In genomic region chr12:105461276-105461975, GRCh38 we compare ENCODE assay signal across 20 cellular contexts.
DNase-seq lines count a peak whose midpoint lies in the region; ATAC-seq and TF ChIP-seq lines count a peak whose summit lies in the region.
"Had no signal": no experiment of that assay in that cellular context is flagged by ENCODE, and none has a peak within 500 bp of the region (broad histone marks: within the 10 kb centered on the region; RNA-seq: fewer than 3 reads in every experiment).

No MANE protein-coding gene starts in this region.

- H3K36me3 ChIP-seq in GM23248 (ENCODE audit: low read depth), result no peaks in the 10 kb centered on the region
- no peaks in the 10 kb centered on the region for H3K36me3 ChIP-seq in SJCRH30
- no peaks in the 10 kb centered on the region for H3K36me3 ChIP-seq in parathyroid adenoma (ENCODE audit: control insufficient read depth, insufficient read depth, low read length)
- H3K36me3 ChIP-seq in hepatocyte (replicated peaks; ENCODE audit: insufficient read depth, low read depth), result no peaks in the 10 kb centered on the region
- H3K36me3 ChIP-seq: BLaER1 treated with 17β-estradiol and CSF1 and Interleukin-3, amounts not matched to agents 10 nM and 100 nM; HAP-1 had no signal

- H3K27ac ChIP-seq in GM23248, result no peak overlapping the region
- 0 out of 2 replicates have a peak overlapping the region, but pooled peaks have one; percentile 2 for H3K27ac ChIP-seq in SJCRH30
- no peak overlapping the region for H3K27ac ChIP-seq in parathyroid adenoma
- no peak overlapping the region for H3K27ac ChIP-seq in hepatocyte
- H3K27ac ChIP-seq: BLaER1 treated with 17β-estradiol and CSF1 and Interleukin-3, amounts not matched to agents 10 nM and 100 nM; RWPE1 had no signal

- no peaks in the 10 kb centered on the region for H3K9me3 ChIP-seq in GM23248 (ENCODE audit: low read depth)
- peaks cover 8% of the 10 kb centered on the region; the same call in 1 of the 2 replicates for H3K9me3 ChIP-seq in SJCRH30 (replicated peaks)
- H3K9me3 ChIP-seq in parathyroid adenoma (ENCODE audit: control insufficient read depth, low read length), result no peaks in the 10 kb centered on the region
- no peaks in the 10 kb centered on the region for H3K9me3 ChIP-seq in hepatocyte (ENCODE audit: low read depth)

- no peak overlapping the region for H3K4me3 Mint-ChIP-seq in progenitor cell of endocrine pancreas (ENCODE audit: low read depth)
- H3K4me3 Mint-ChIP-seq: CD8-positive, alpha-beta T cell; IgD-negative memory B cell had no signal

- H3K4me1 ChIP-seq in GM23248 (ENCODE audit: insufficient read depth) (peaks cover 15% of the 10 kb centered on the region), SJCRH30 (peaks cover 51% of the 10 kb centered on the region), parathyroid adenoma (peaks cover 28% of the 10 kb centered on the region), hepatocyte (ENCODE audit: insufficient read depth) (peaks cover 3% of the 10 kb centered on the region)
- H3K4me1 ChIP-seq: BLaER1 treated with 17β-estradiol and CSF1 and Interleukin-3, amounts not matched to agents 10 nM and 100 nM had no signal

- no peaks in the 10 kb centered on the region for H3K4me1 Mint-ChIP-seq in progenitor cell of endocrine pancreas (ENCODE audit: low read depth)
- H3K4me1 Mint-ChIP-seq: IgD-negative memory B cell had no signal

- H3K27me3 ChIP-seq in GM23248 (replicated peaks; ENCODE audit: insufficient read depth) (no peaks in the 10 kb centered on the region), SJCRH30 (no peaks in the 10 kb centered on the region), parathyroid adenoma (ENCODE audit: control insufficient read depth, insufficient read depth, low read length) (no peaks in the 10 kb centered on the region), hepatocyte (no peaks in the 10 kb centered on the region)
- H3K27me3 ChIP-seq: BLaER1 treated with 17β-estradiol and CSF1 and Interleukin-3, amounts not matched to agents 10 nM and 100 nM had no signal

- H3K27ac Mint-ChIP-seq in progenitor cell of endocrine pancreas, result no peak overlapping the region
- H3K27ac Mint-ChIP-seq: CD8-positive, alpha-beta T cell; IgD-negative memory B cell had no signal

- H3K79me2 ChIP-seq in GM23248 (ENCODE audit: insufficient read depth) (no peaks in the 10 kb centered on the region), parathyroid adenoma (no peaks in the 10 kb centered on the region), hepatocyte (no peaks in the 10 kb centered on the region)

- peaks cover 9% of the 10 kb centered on the region for H3K9me3 Mint-ChIP-seq in progenitor cell of endocrine pancreas (ENCODE audit: low read depth)
- H3K9me3 Mint-ChIP-seq: CD8-positive, alpha-beta T cell had no signal

- H3K4me2 ChIP-seq in GM23248 (ENCODE audit: unreplicated experiment) (no peak overlapping the region), parathyroid adenoma (ENCODE audit: low read length) (no peak overlapping the region), hepatocyte (no peak overlapping the region)
- H3K4me2 ChIP-seq: BLaER1 treated with 17β-estradiol and CSF1 and Interleukin-3, amounts not matched to agents 10 nM and 100 nM had no signal

- in situ Hi-C loops in GM23248 (cut with MboI), result no loop called here

- 68 to 75% methylated on average over 4 of the region's 4 CpGs for WGBS in GM23248 (ENCODE audit: low coverage in 1 of 2, low lambda C conversion rate in 2 of 2, missing lambda C conversion rate in 2 of 2), 2 experiments
- WGBS in hepatocyte (ENCODE audit: low lambda C conversion rate, missing lambda C conversion rate), result 90% methylated on average over 4 of the region's 4 CpGs

- H4K20me1 ChIP-seq in GM23248 (ENCODE audit: insufficient read depth), result no peaks in the 10 kb centered on the region
- no peaks in the 10 kb centered on the region for H4K20me1 ChIP-seq in hepatocyte (ENCODE audit: insufficient read depth, poor library complexity, severe bottlenecking)
- H4K20me1 ChIP-seq: BLaER1 treated with 17β-estradiol and CSF1 and Interleukin-3, amounts not matched to agents 10 nM and 100 nM had no signal

- H3K27me3 Mint-ChIP-seq in progenitor cell of endocrine pancreas, result no peaks in the 10 kb centered on the region

- TF ChIP-seq CTCF in choroid plexus epithelial cell (conservative IDR thresholded peaks at IDR 0.05; ENCODE audit: low read depth, low read length), result no peak
- no peak for TF ChIP-seq CTCF in parathyroid adenoma (IDR thresholded peaks at IDR 0.05)
- no peak for TF ChIP-seq CTCF in progenitor cell of endocrine pancreas (IDR thresholded peaks at IDR 0.05; ENCODE audit: unreplicated experiment)
- no peak for TF ChIP-seq CTCF in hepatocyte (IDR thresholded peaks at IDR 0.05; ENCODE audit: poor library complexity)

- H2AFZ ChIP-seq in GM23248 (no peak overlapping the region), parathyroid adenoma (peak overlapping the region; percentile 54), hepatocyte (no peak overlapping the region)

- H3K9me2 ChIP-seq in GM23248 (ENCODE audit: insufficient read depth), result no peaks in the 10 kb centered on the region
- no peaks in the 10 kb centered on the region for H3K9me2 ChIP-seq in hepatocyte (replicated peaks; ENCODE audit: insufficient read depth)

- H3K4me3 ChIP-seq in GM23248 (no peak overlapping the region), SJCRH30 (no peak overlapping the region), choroid plexus epithelial cell (ENCODE audit: low read depth, low read length) (no peak overlapping the region), parathyroid adenoma (ENCODE audit: low read depth, low read length) (no peak overlapping the region), hepatocyte (no peak overlapping the region)
- H3K4me3 ChIP-seq: BLaER1 treated with 17β-estradiol and CSF1 and Interleukin-3, amounts not matched to agents 10 nM and 100 nM; HAP-1 had no signal

- peaks cover 19% of the 10 kb centered on the region; the same call in 1 of the 2 replicates for H3F3A ChIP-seq in GM23248 (ENCODE audit: insufficient read depth)

- ATAC-seq in HG02884 (IDR thresholded peaks at IDR 0.05; ENCODE audit: unreplicated experiment), result no peak
- ATAC-seq: CD8-positive, alpha-beta T cell; PC-3 had no signal

- DNase-seq in GM23248, result peak; percentile 47
- DNase-seq in SJCRH30, result peak in 1 of 2 experiments; percentile 21
- peak; percentile 31 for DNase-seq in choroid plexus epithelial cell (ENCODE audit: low read depth)
- DNase-seq in activated gamma-delta T cell treated with Interleukin-2 at 50 U/mL for 16 hours, result no peak
- no peak for DNase-seq in progenitor cell of endocrine pancreas (ENCODE audit: low spot score, unreplicated experiment)
- DNase-seq in hepatocyte (ENCODE audit: low spot score), result no peak
- DNase-seq: Calu3; CD8-positive, alpha-beta T cell; DMS53; NCI-H1105 treated with DMSO at 0.1 percent for 48 hours; NCI-H1694; NCI-H510A; PC-3; SIG-M5 had no signal

- H3K9ac ChIP-seq in GM23248 (no peak overlapping the region), parathyroid adenoma (no peak overlapping the region)
- H3K9ac ChIP-seq: BLaER1 treated with 17β-estradiol and CSF1 and Interleukin-3, amounts not matched to agents 10 nM and 100 nM had no signal

- H3K36me3 Mint-ChIP-seq in progenitor cell of endocrine pancreas (ENCODE audit: insufficient read depth), result no peaks in the 10 kb centered on the region
- H3K36me3 Mint-ChIP-seq: CD8-positive, alpha-beta T cell; IgD-negative memory B cell had no signal

Comparison
In these comparisons a context has a peak if more than half of its experiments do, and no peak if none do; other contexts are left out.
1. DNase-seq: peak in GM23248 (single experiment) and choroid plexus epithelial cell (single experiment); none in activated gamma-delta T cell treated with Interleukin-2 at 50 U/mL for 16 hours (single experiment), progenitor cell of endocrine pancreas (single experiment) and hepatocyte (single experiment).